Comparison of ENCODE assay signal across 8 cellular contexts in the genomic region with DNA sequence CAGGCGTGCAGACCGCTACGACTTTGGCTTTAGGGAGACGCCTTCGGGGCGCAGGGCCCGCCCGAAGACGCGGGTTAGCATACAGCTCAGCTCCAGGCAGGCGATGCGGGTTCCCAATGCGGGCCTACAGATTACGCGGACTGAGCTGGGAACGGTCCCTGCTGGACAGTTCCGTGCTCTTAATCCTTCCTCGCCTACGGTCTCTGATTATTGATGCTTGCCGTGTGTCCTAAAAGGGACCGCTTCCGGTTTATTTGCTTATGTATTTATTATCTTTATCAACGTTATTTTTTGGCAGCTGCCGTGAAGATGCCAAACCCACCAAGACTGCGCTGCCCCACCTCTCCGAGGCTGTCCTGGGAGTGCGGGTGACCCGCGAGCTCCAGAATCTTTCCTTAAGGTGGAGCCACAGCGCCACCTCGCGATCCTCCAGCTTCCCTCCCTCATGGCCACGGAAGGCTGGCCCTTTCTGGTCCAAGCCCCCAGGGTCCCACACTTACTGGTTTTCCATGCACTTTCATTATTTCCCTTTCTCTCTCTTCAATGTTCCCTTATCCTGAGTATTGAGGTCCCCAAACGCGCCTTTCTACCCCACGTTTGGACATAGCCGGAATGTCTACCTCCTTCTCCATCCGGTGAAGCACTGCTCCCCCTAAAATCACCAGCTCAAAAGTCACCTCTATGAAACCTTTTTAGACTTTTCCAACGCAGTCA. TPM values are rescaled to one million over a fixed set of nuclear protein-coding genes. Genes with fewer than 3 reads are reported as not detected.
DNase-seq lines count a peak whose midpoint lies in the region; ATAC-seq and TF ChIP-seq lines count a peak whose summit lies in the region.

No MANE protein-coding gene starts in this region.

- H3K79me2 ChIP-seq in Loucy (ENCODE audit: insufficient read depth, low read length), result peaks cover 1% of the 10 kb centered on the region; the same call in 1 of the 2 replicates

- ATAC-seq in body of pancreas, result peak; percentile 76

- WGBS in body of pancreas, 2 donors, result 5 to 6% methylated on average over 38 to 39 of the region's 39 CpGs

- no peaks in the 10 kb centered on the region for H3F3A ChIP-seq in Loucy (ENCODE audit: low read depth)

- no peaks in the 10 kb centered on the region for H3K9me2 ChIP-seq in Loucy (replicated peaks; ENCODE audit: low read depth, low read length)

- H3K4me1 ChIP-seq in Loucy (ENCODE audit: insufficient read depth, low read length, poor library complexity, severe bottlenecking) (peaks cover 12% of the 10 kb centered on the region), body of pancreas (peaks cover 6% of the 10 kb centered on the region)

- no peak overlapping the region for H3K9ac ChIP-seq in Loucy (ENCODE audit: low read depth, low read length, poor library complexity, severe bottlenecking)

- CTCF ChIA-PET in GM10248 (lab: Yijun Ruan, JAX), result interaction anchor here (0.6 to 9.3 kb wide), 100 partner anchors 9 to 1289 kb away, joined by 3 to 255 read pairs (median 4); no protein-coding TSS in a partner anchor

- H4K20me1 ChIP-seq in Loucy (ENCODE audit: insufficient read depth, low read length, poor library complexity, severe bottlenecking), result no peaks in the 10 kb centered on the region

- H3K27me3 ChIP-seq in Loucy (ENCODE audit: insufficient read depth, low read length, poor library complexity, severe bottlenecking), result no peaks in the 10 kb centered on the region
- peaks cover 0 to 3% of the 10 kb centered on the region in 2 donors for H3K27me3 ChIP-seq in body of pancreas

- H3K9me3 ChIP-seq in Loucy (ENCODE audit: insufficient read depth, low read depth, low read length), result no peaks in the 10 kb centered on the region
- no peaks in the 10 kb centered on the region for H3K9me3 ChIP-seq in body of pancreas

- TF ChIP-seq POLR2A in body of pancreas (IDR thresholded peaks at IDR 0.05), result no peak

- intact Hi-C loops in body of pancreas (cut with DNase I), result loop anchor here (5.0 to 10.0 kb wide), 2 partner anchors 934 to 1022 kb away; no protein-coding TSS in a partner anchor

- peak; percentile 92 for TF ChIP-seq CTCF in GM10248 (IDR thresholded peaks at IDR 0.05; ENCODE audit: control extremely low read depth, extremely low read depth, low read depth, missing control alignments)
- TF ChIP-seq CTCF in Loucy (conservative IDR thresholded peaks at IDR 0.05; ENCODE audit: low read length), result peak; percentile 69
- peak; percentile 66 to 95 (median 81) for TF ChIP-seq CTCF in body of pancreas (IDR thresholded peaks at IDR 0.05)

- H2AFZ ChIP-seq in Loucy (ENCODE audit: low read length), result no peak overlapping the region

- POLR2A ChIA-PET in GM10248 (lab: Yijun Ruan, JAX), result interaction anchor here (1.0 kb wide), 1 partner anchor 411 kb away, joined by 3 read pairs; no protein-coding TSS in a partner anchor

- H3K27ac ChIP-seq in body of pancreas, result no peak overlapping the region

- H3K36me3 ChIP-seq in Loucy (ENCODE audit: insufficient read depth, low read length), result no peaks in the 10 kb centered on the region
- H3K36me3 ChIP-seq in body of pancreas (replicated peaks in 1 of 2; ENCODE audit: insufficient read depth in 1 of 2, low read depth in 2 of 2), result no peaks in the 10 kb centered on the region

- H3K4me3 ChIP-seq in Loucy (ENCODE audit: low read length, poor library complexity, severe bottlenecking) (no peak overlapping the region), body of pancreas (no peak overlapping the region)

- H3K4me2 ChIP-seq in Loucy (ENCODE audit: low read depth, low read length, poor library complexity, severe bottlenecking), result no peak overlapping the region

- DNase-seq in GM10248 (ENCODE audit: extremely low spot score), result peak; percentile 80
- DNase-seq in GOT3 (lab: John Stamatoyannopoulos, UW), result peak; percentile 72
- peak; percentile 65 for DNase-seq in T1000 (lab: John Stamatoyannopoulos, UW)
- DNase-seq in body of pancreas, result peak; percentile 61 to 81 (median 74)
- DNase-seq in iPS-NIHi7 (ENCODE audit: extremely low spot score), result peak; percentile 86
- peak; percentile 51 to 68 for DNase-seq in stimulated activated CD4-positive, alpha-beta T cell treated with anti-CD3 and anti-CD28 coated beads, Interleukin-12 subunit alpha, Interleukin-12 subunit beta, amount 100 ng/mL, for 24 hours (ENCODE audit: low read depth in 2 of 2)
- DNase-seq in NCI-H510A (lab: John Stamatoyannopoulos, UW), result no peak

RNA-seq across cellular contexts. Expression of a gene that starts 7.0 kb away (rescaled TPM):
- 1 to 10 TPM; 5.4 to 6.6 TPM for total RNA-seq in body of pancreas
